ENCODE assay signal across 19 cellular contexts in genomic region chr16:31190061-31190460, GRCh38. TPM values are rescaled to one million over a fixed set of nuclear protein-coding genes. Genes with fewer than 3 reads are reported as not detected.
DNase-seq lines count a peak whose midpoint lies in the region; ATAC-seq and TF ChIP-seq lines count a peak whose summit lies in the region.
"Had no signal": no experiment of that assay in that cellular context is flagged by ENCODE, and none has a peak within 500 bp of the region (broad histone marks: within the 10 kb centered on the region; RNA-seq: fewer than 3 reads in every experiment).

No MANE protein-coding gene starts in this region.

- no peaks in the 10 kb centered on the region for H3K9me3 Mint-ChIP-seq in CD4-positive, alpha-beta T cell
- no peaks in the 10 kb centered on the region for H3K9me3 Mint-ChIP-seq in Calu3 (ENCODE audit: low read depth, unreplicated experiment)
- H3K9me3 Mint-ChIP-seq in activated T-helper 2 cell treated with anti-CD3 and anti-CD28 coated beads, Interferon-gamma antibody, Interleukin-2, Interleukin-4, amounts not matched to agents 10 μg/mL and 5 μg/mL and 100 μg/mL, durations not matched to agents 14 hours and 24 hours and 36 hours = no peaks in the 10 kb centered on the region
- peaks cover 0 to 5% (median 0%) of the 10 kb centered on the region in 11 donors for H3K9me3 Mint-ChIP-seq in naive thymus-derived CD4-positive, alpha-beta T cell

- no peaks in the 10 kb centered on the region for H3K9me2 ChIP-seq in GM23248 (ENCODE audit: insufficient read depth)

- no peak overlapping the region for H3K9ac ChIP-seq in GM23248

- H3K36me3 ChIP-seq in naive thymus-derived CD4-positive, alpha-beta T cell (ENCODE audit: control insufficient read depth in 2 of 3, insufficient read depth in 3 of 3, low read length in 3 of 3) = peaks cover 71 to 100% (median 88%) of the 10 kb centered on the region in 3 experiments
- H3K36me3 ChIP-seq in GM23248 (ENCODE audit: low read depth) = peaks cover 100% of the 10 kb centered on the region

- TF ChIP-seq CTCF in CD4-positive, alpha-beta T cell (IDR thresholded peaks at IDR 0.05) = no peak
- TF ChIP-seq CTCF in Calu3 (IDR thresholded peaks at IDR 0.05; ENCODE audit: unreplicated experiment) = no peak

- intact Hi-C loops in CD4-positive, alpha-beta T cell (cut with DNase I, micrococcal nuclease) = no loop called here
- intact Hi-C loops in Calu3 (cut with micrococcal nuclease; ENCODE audit: unreplicated experiment) = no loop called here
- intact Hi-C loops in activated T-helper 2 cell treated with anti-CD3 and anti-CD28 coated beads, Interferon-gamma antibody, Interleukin-2, Interleukin-4, amounts not matched to agents 10 μg/mL and 5 μg/mL and 100 μg/mL, durations not matched to agents 14 hours and 24 hours and 36 hours (cut with micrococcal nuclease) = no loop called here
- intact Hi-C loops in naive thymus-derived CD4-positive, alpha-beta T cell (cut with micrococcal nuclease) = no loop called here
- intact Hi-C loops in right cardiac atrium (cut with DNase I) = no loop called here

- peaks cover 100% of the 10 kb centered on the region for H3F3A ChIP-seq in GM23248 (ENCODE audit: insufficient read depth)

- H3K27ac ChIP-seq in CD4-positive, alpha-beta T cell (ENCODE audit: low read depth, low read length) = no peak overlapping the region
- H3K27ac ChIP-seq in naive thymus-derived CD4-positive, alpha-beta T cell (ENCODE audit: low read depth, low read length) = no peak overlapping the region
- H3K27ac ChIP-seq in GM23248 (no peak overlapping the region), right cardiac atrium (ENCODE audit: low read length) (no peak overlapping the region)
- H3K27ac ChIP-seq: body of pancreas, heart right ventricle, right atrium auricular region, thoracic aorta had no signal

- no peak for DNase-seq in CD4-positive, alpha-beta T cell
- DNase-seq in Calu3 (no peak), cortex of kidney (lab: John Stamatoyannopoulos, UW) (no peak), GM23248 (no peak), right cardiac atrium (no peak)
- DNase-seq in activated T-helper 2 cell treated with anti-CD3 and anti-CD28 coated beads, Interferon-gamma antibody, Interleukin-2, Interleukin-4, amounts not matched to agents 10 μg/mL and 5 μg/mL and 100 μg/mL, durations not matched to agents 14 hours and 24 hours and 36 hours (ENCODE audit: low spot score) = no peak
- no peak for DNase-seq in naive thymus-derived CD4-positive, alpha-beta T cell
- DNase-seq: activated CD4-positive, alpha-beta T cell treated with anti-CD3 and anti-CD28 coated beads for 48 hours; body of pancreas; heart right ventricle; mesenchymal stem cell; MM.1S; NCI-H187 treated with DMSO at 0.1 percent for 48 hours; NCI-H446 treated with DMSO at 0.1 percent for 48 hours; stimulated activated CD4-positive, alpha-beta T cell treated with anti-CD3 and anti-CD28 coated beads, Interleukin-1b, Interleukin-23, amount 100 ng/mL, for 48 hours had no signal

- no peaks in the 10 kb centered on the region for H3K9me3 ChIP-seq in CD4-positive, alpha-beta T cell (ENCODE audit: control insufficient read depth, low read length)
- H3K9me3 ChIP-seq in naive thymus-derived CD4-positive, alpha-beta T cell (ENCODE audit: control insufficient read depth in 2 of 3, low read length in 3 of 3) = no peaks in the 10 kb centered on the region
- H3K9me3 ChIP-seq in GM23248 (ENCODE audit: low read depth) = no peaks in the 10 kb centered on the region
- H3K9me3 ChIP-seq in right cardiac atrium (ENCODE audit: control insufficient read depth, low read length) = no peaks in the 10 kb centered on the region
- H3K9me3 ChIP-seq: body of pancreas, heart right ventricle, right atrium auricular region, thoracic aorta had no signal

- H3K27ac Mint-ChIP-seq in CD4-positive, alpha-beta T cell = peak overlapping the region; percentile 64
- peak overlapping the region; percentile 65 for H3K27ac Mint-ChIP-seq in Calu3 (ENCODE audit: unreplicated experiment)
- peak overlapping the region; percentile 33 for H3K27ac Mint-ChIP-seq in activated T-helper 2 cell treated with anti-CD3 and anti-CD28 coated beads, Interferon-gamma antibody, Interleukin-2, Interleukin-4, amounts not matched to agents 10 μg/mL and 5 μg/mL and 100 μg/mL, durations not matched to agents 14 hours and 24 hours and 36 hours
- H3K27ac Mint-ChIP-seq in naive thymus-derived CD4-positive, alpha-beta T cell = peak overlapping the region; percentile 23 to 84 (median 70)

- peaks cover 14% of the 10 kb centered on the region for H4K20me1 ChIP-seq in GM23248 (ENCODE audit: insufficient read depth)

- peaks cover 88% of the 10 kb centered on the region for H3K4me1 Mint-ChIP-seq in CD4-positive, alpha-beta T cell (ENCODE audit: low read depth)
- H3K4me1 Mint-ChIP-seq in Calu3 (ENCODE audit: low read depth, unreplicated experiment) = peaks cover 35% of the 10 kb centered on the region
- H3K4me1 Mint-ChIP-seq in activated T-helper 2 cell treated with anti-CD3 and anti-CD28 coated beads, Interferon-gamma antibody, Interleukin-2, Interleukin-4, amounts not matched to agents 10 μg/mL and 5 μg/mL and 100 μg/mL, durations not matched to agents 14 hours and 24 hours and 36 hours (ENCODE audit: low read depth) = peaks cover 52% of the 10 kb centered on the region
- peaks cover 55 to 85% (median 78%) of the 10 kb centered on the region in 7 donors for H3K4me1 Mint-ChIP-seq in naive thymus-derived CD4-positive, alpha-beta T cell

- peak overlapping the region; percentile 32 for H3K4me3 Mint-ChIP-seq in CD4-positive, alpha-beta T cell
- no peak overlapping the region for H3K4me3 Mint-ChIP-seq in Calu3 (ENCODE audit: low read depth, unreplicated experiment)
- H3K4me3 Mint-ChIP-seq in activated T-helper 2 cell treated with anti-CD3 and anti-CD28 coated beads, Interferon-gamma antibody, Interleukin-2, Interleukin-4, amounts not matched to agents 10 μg/mL and 5 μg/mL and 100 μg/mL, durations not matched to agents 14 hours and 24 hours and 36 hours (ENCODE audit: low read depth) = no peak overlapping the region
- H3K4me3 Mint-ChIP-seq in naive thymus-derived CD4-positive, alpha-beta T cell = peak overlapping the region in 3 of 10 donors; percentile 15 to 59 (median 27)

- H3K4me1 ChIP-seq in naive thymus-derived CD4-positive, alpha-beta T cell (ENCODE audit: control insufficient read depth in 2 of 2, insufficient read depth in 2 of 2, low read length in 2 of 2) = peaks cover 25 to 37% of the 10 kb centered on the region in 2 donors
- no peaks in the 10 kb centered on the region for H3K4me1 ChIP-seq in GM23248 (ENCODE audit: insufficient read depth)
- no peaks in the 10 kb centered on the region for H3K4me1 ChIP-seq in right cardiac atrium (ENCODE audit: control insufficient read depth, insufficient read depth, low read length)
- H3K4me1 ChIP-seq: body of pancreas, right atrium auricular region had no signal

- WGBS in GM23248 (ENCODE audit: low coverage in 1 of 2, low lambda C conversion rate in 2 of 2, missing lambda C conversion rate in 2 of 2), 2 experiments = 91% methylated on average over 12 of the region's 12 CpGs
- 92% methylated on average over 12 of the region's 12 CpGs for WGBS in right cardiac atrium

- in situ Hi-C loops in GM23248 (cut with MboI) = no loop called here

- POLR2A ChIA-PET in CD4-positive, alpha-beta T cell (lab: Charles Lee) = interaction anchor here (0.6 to 3.6 kb wide), 4 partner anchors 10 to 33 kb away, joined by 4 to 30 read pairs (median 16); partner anchors contain the start of genes FUS and PYCARD
- POLR2A ChIA-PET in naive thymus-derived CD4-positive, alpha-beta T cell (lab: Charles Lee) = interaction anchor here (0.6 to 2.6 kb wide), 8 partner anchors 10 to 263 kb away, joined by 3 to 26 read pairs (median 4); partner anchors contain the start of genes FUS and PYCARD

- no peak overlapping the region for H3K4me2 ChIP-seq in GM23248 (ENCODE audit: unreplicated experiment)

- BruUV-seq in Calu3 (replicated peaks; lab: Mats Ljungman, UMichigan) = no TSS peak

- H2AFZ ChIP-seq in GM23248 = no peak overlapping the region

- H3K27me3 Mint-ChIP-seq in CD4-positive, alpha-beta T cell = no peaks in the 10 kb centered on the region
- no peaks in the 10 kb centered on the region for H3K27me3 Mint-ChIP-seq in Calu3 (ENCODE audit: unreplicated experiment)
- H3K27me3 Mint-ChIP-seq in activated T-helper 2 cell treated with anti-CD3 and anti-CD28 coated beads, Interferon-gamma antibody, Interleukin-2, Interleukin-4, amounts not matched to agents 10 μg/mL and 5 μg/mL and 100 μg/mL, durations not matched to agents 14 hours and 24 hours and 36 hours (ENCODE audit: low read depth) = no peaks in the 10 kb centered on the region
- no peaks in the 10 kb centered on the region for H3K27me3 Mint-ChIP-seq in naive thymus-derived CD4-positive, alpha-beta T cell

- H3K79me2 ChIP-seq in GM23248 (ENCODE audit: insufficient read depth) = peaks cover 91% of the 10 kb centered on the region

- no peak overlapping the region for H3K4me3 ChIP-seq in naive thymus-derived CD4-positive, alpha-beta T cell (ENCODE audit: low read length)
- H3K4me3 ChIP-seq in GM23248 (no peak overlapping the region), right cardiac atrium (ENCODE audit: low read length) (no peak overlapping the region)
- H3K4me3 ChIP-seq: body of pancreas, heart right ventricle, right atrium auricular region, thoracic aorta had no signal

- peaks cover 100% of the 10 kb centered on the region for H3K36me3 Mint-ChIP-seq in CD4-positive, alpha-beta T cell (ENCODE audit: low read depth)
- H3K36me3 Mint-ChIP-seq in Calu3 (ENCODE audit: insufficient read depth, unreplicated experiment) = peaks cover 100% of the 10 kb centered on the region
- H3K36me3 Mint-ChIP-seq in activated T-helper 2 cell treated with anti-CD3 and anti-CD28 coated beads, Interferon-gamma antibody, Interleukin-2, Interleukin-4, amounts not matched to agents 10 μg/mL and 5 μg/mL and 100 μg/mL, durations not matched to agents 14 hours and 24 hours and 36 hours (ENCODE audit: low read depth) = peaks cover 98% of the 10 kb centered on the region
- peaks cover 42 to 83% (median 72%) of the 10 kb centered on the region in 5 donors for H3K36me3 Mint-ChIP-seq in naive thymus-derived CD4-positive, alpha-beta T cell

- CTCF ChIA-PET in CD4-positive, alpha-beta T cell (lab: Charles Lee) = no interaction called here
- CTCF ChIA-PET in Calu3 (lab: Charles Lee) = no interaction called here
- CTCF ChIA-PET in naive thymus-derived CD4-positive, alpha-beta T cell (lab: Charles Lee) = interaction anchor here (1.3 kb wide), 1 partner anchor 13 kb away, joined by 3 read pairs; no protein-coding TSS in a partner anchor

- ATAC-seq in CD4-positive, alpha-beta T cell (ENCODE audit: poor library complexity) = no peak
- ATAC-seq in naive thymus-derived CD4-positive, alpha-beta T cell = no peak
- no peak for ATAC-seq in right cardiac atrium
- ATAC-seq: body of pancreas, heart right ventricle had no signal

- no peaks in the 10 kb centered on the region for H3K27me3 ChIP-seq in CD4-positive, alpha-beta T cell (ENCODE audit: control insufficient read depth, insufficient read depth, low read length)
- H3K27me3 ChIP-seq in naive thymus-derived CD4-positive, alpha-beta T cell (ENCODE audit: control insufficient read depth in 2 of 2, insufficient read depth in 2 of 2, low read length in 2 of 2) = no peaks in the 10 kb centered on the region
- H3K27me3 ChIP-seq in GM23248 (replicated peaks; ENCODE audit: insufficient read depth) = no peaks in the 10 kb centered on the region
- H3K27me3 ChIP-seq in right cardiac atrium (ENCODE audit: control insufficient read depth, insufficient read depth) = no peaks in the 10 kb centered on the region
- H3K27me3 ChIP-seq: body of pancreas, heart right ventricle, right atrium auricular region had no signal

RNA-seq across cellular contexts. Expression of gene FUS, which starts 10.1 kb away (rescaled TPM):
- 100 to 1,000 TPM; 699 to 733 TPM for total RNA-seq in CD4-positive, alpha-beta T cell
- 550 and 629 TPM in 2 replicates for total RNA-seq in Calu3 (2022)
- 874 and 904 TPM in 2 replicates for total RNA-seq in activated T-helper 2 cell treated with anti-CD3 and anti-CD28 coated beads, Interferon-gamma antibody, Interleukin-2, Interleukin-4, amounts not matched to agents 10 μg/mL and 5 μg/mL and 100 μg/mL, durations not matched to agents 14 hours and 24 hours and 36 hours
- 100 to 1,000 TPM; 597 to 956 (median 714) TPM for total RNA-seq in naive thymus-derived CD4-positive, alpha-beta T cell
- polyA plus RNA-seq in naive thymus-derived CD4-positive, alpha-beta T cell = 100 to 1,000 TPM; 177 to 194 TPM
- total RNA-seq in GM23248 (2014; rRNA removed; shearing (Covaris generic)) = 22.5 and 28.3 TPM in 2 replicates
- polyA plus RNA-seq in GM23248 (2016; fragmentation: Nextera tagmentation; extraction: Ambion mirVana) = 154 and 166 TPM in 2 replicates
- total RNA-seq in right cardiac atrium = 100 to 1,000 TPM; 112 to 172 (median 138) TPM
- 153 TPM for polyA plus RNA-seq in right cardiac atrium

RNA-seq across cellular contexts. Expression of gene PYCARD, which starts 12.5 kb away (rescaled TPM):
- 1 to 10 TPM; 8.1 to 8.5 TPM for total RNA-seq in CD4-positive, alpha-beta T cell
- total RNA-seq in Calu3 (2022) (24.3 and 30.9 TPM in 2 replicates), right cardiac atrium (10 to 100 TPM in 1 of 4 donors, 1 to 10 TPM in 3; 6.6 to 13.2 (median 8.2) TPM)
- 15.1 and 15.3 TPM in 2 replicates for total RNA-seq in activated T-helper 2 cell treated with anti-CD3 and anti-CD28 coated beads, Interferon-gamma antibody, Interleukin-2, Interleukin-4, amounts not matched to agents 10 μg/mL and 5 μg/mL and 100 μg/mL, durations not matched to agents 14 hours and 24 hours and 36 hours
- 10 to 100 TPM; 13.0 to 80.1 (median 21.2) TPM for total RNA-seq in naive thymus-derived CD4-positive, alpha-beta T cell
- 10 to 100 TPM; 41.0 to 44.9 TPM for polyA plus RNA-seq in naive thymus-derived CD4-positive, alpha-beta T cell
- 20.1 and 28.1 TPM in 2 replicates for total RNA-seq in GM23248 (2014; rRNA removed; shearing (Covaris generic))
- polyA plus RNA-seq in GM23248 (2016; fragmentation: Nextera tagmentation; extraction: Ambion mirVana) (23.1 and 24.3 TPM in 2 replicates), right cardiac atrium (8.0 TPM)

RNA-seq across cellular contexts. Expression of gene TRIM72, which starts 23.9 kb away (rescaled TPM):
- total RNA-seq in CD4-positive, alpha-beta T cell = under 1 TPM in 1 of 2 experiments, not detected in 1; 0.17 TPM
- not detected in 2 replicates for total RNA-seq in Calu3 (2022)
- total RNA-seq in activated T-helper 2 cell treated with anti-CD3 and anti-CD28 coated beads, Interferon-gamma antibody, Interleukin-2, Interleukin-4, amounts not matched to agents 10 μg/mL and 5 μg/mL and 100 μg/mL, durations not matched to agents 14 hours and 24 hours and 36 hours = 0.11 TPM in 1 of 2 replicates, not detected in the other
- under 1 TPM in 1 of 5 experiments, not detected in 4; 0.24 TPM for total RNA-seq in naive thymus-derived CD4-positive, alpha-beta T cell
- not detected for polyA plus RNA-seq in naive thymus-derived CD4-positive, alpha-beta T cell
- not detected in 2 replicates for total RNA-seq in GM23248 (2014; rRNA removed; shearing (Covaris generic))
- polyA plus RNA-seq in GM23248 (2016; fragmentation: Nextera tagmentation; extraction: Ambion mirVana) = not detected in 2 replicates
- total RNA-seq in right cardiac atrium = under 1 TPM in 3 of 4 donors, not detected in 1; 0.03 to 0.31 (median 0.14) TPM
- polyA plus RNA-seq in right cardiac atrium = 0.11 TPM
- total RNA-seq: body of pancreas; dermis microvascular lymphatic vessel endothelial cell; T-helper 2 cell treated with Interferon-gamma antibody and Interleukin-4, amounts not matched to agents 100 ng/mL and 5 ng/mL, for 36 hours had no signal

RNA-seq across cellular contexts. Expression of gene PYDC1, which starts 26.9 kb away (rescaled TPM):
- total RNA-seq in CD4-positive, alpha-beta T cell = not detected
- total RNA-seq in Calu3 (2022) (not detected in 2 replicates), right cardiac atrium (not detected)
- total RNA-seq in activated T-helper 2 cell treated with anti-CD3 and anti-CD28 coated beads, Interferon-gamma antibody, Interleukin-2, Interleukin-4, amounts not matched to agents 10 μg/mL and 5 μg/mL and 100 μg/mL, durations not matched to agents 14 hours and 24 hours and 36 hours = not detected in 2 replicates
- total RNA-seq in naive thymus-derived CD4-positive, alpha-beta T cell = not detected
- polyA plus RNA-seq in naive thymus-derived CD4-positive, alpha-beta T cell = not detected
- total RNA-seq in GM23248 (2014; rRNA removed; shearing (Covaris generic)) = not detected in 2 replicates
- polyA plus RNA-seq in GM23248 (2016; fragmentation: Nextera tagmentation; extraction: Ambion mirVana) (not detected in 2 replicates), right cardiac atrium (0.23 TPM)
- total RNA-seq: body of pancreas; dermis microvascular lymphatic vessel endothelial cell; heart right ventricle; right atrium auricular region; T-helper 2 cell treated with Interferon-gamma antibody and Interleukin-4, amounts not matched to agents 100 ng/mL and 5 ng/mL, for 36 hours; thoracic aorta had no signal
- polyA plus RNA-seq: heart right ventricle had no signal

RNA-seq across cellular contexts. Expression of gene PRSS36, which starts 40.2 kb away (rescaled TPM):
- total RNA-seq in CD4-positive, alpha-beta T cell = under 1 TPM; 0.33 to 0.56 TPM
- total RNA-seq in Calu3 (2022) (1.6 TPM in 2 replicates), right cardiac atrium (1 to 10 TPM; 1.3 to 2.2 (median 1.8) TPM)
- total RNA-seq in activated T-helper 2 cell treated with anti-CD3 and anti-CD28 coated beads, Interferon-gamma antibody, Interleukin-2, Interleukin-4, amounts not matched to agents 10 μg/mL and 5 μg/mL and 100 μg/mL, durations not matched to agents 14 hours and 24 hours and 36 hours = 0.07 and 0.14 TPM in 2 replicates
- 1 to 10 TPM in 2 of 5 experiments, under 1 TPM in 3; 0.13 to 2.9 (median 0.69) TPM for total RNA-seq in naive thymus-derived CD4-positive, alpha-beta T cell
- 1 to 10 TPM; 1.2 to 1.3 TPM for polyA plus RNA-seq in naive thymus-derived CD4-positive, alpha-beta T cell
- 0.13 TPM in 1 of 2 replicates, not detected in the other for total RNA-seq in GM23248 (2014; rRNA removed; shearing (Covaris generic))
- polyA plus RNA-seq in GM23248 (2016; fragmentation: Nextera tagmentation; extraction: Ambion mirVana) (0.19 and 2.2 TPM in 2 replicates), right cardiac atrium (1.1 TPM)
